ENCODE assay signal across 8 cellular contexts in genomic region chr12:8823565-8824300, GRCh38. TPM values are rescaled to one million over a fixed set of nuclear protein-coding genes. Genes with fewer than 3 reads are reported as not detected.
DNase-seq lines count a peak whose midpoint lies in the region; ATAC-seq and TF ChIP-seq lines count a peak whose summit lies in the region.

No MANE protein-coding gene starts in this region.

- TF ChIP-seq POLR2A in gastrocnemius medialis (IDR thresholded peaks at IDR 0.05) = no peak

- in situ Hi-C loops in GM13976 (cut with MboI; ENCODE audit: low sequenced_read_pairs, unreplicated experiment) = no loop called here
- in situ Hi-C loops in gastrocnemius medialis (cut with MboI; ENCODE audit: low sequenced_read_pairs in 4 of 4) = no loop called here

- intact Hi-C loops in gastrocnemius medialis (cut with DNase I; ENCODE audit: low total_unique reads) = loop anchor here (2.0 kb wide), 1 partner anchor 141 kb away; no protein-coding TSS in a partner anchor

- peaks cover 0 to 8% (median 0%) of the 10 kb centered on the region in 3 donors for H3K9me3 ChIP-seq in gastrocnemius medialis

- H3K4me3 ChIP-seq in gastrocnemius medialis = no peak overlapping the region

- ATAC-seq in gastrocnemius medialis = no peak

- DNase-seq in GM13976 (ENCODE audit: low spot score) (peak; percentile 11), SK-N-DZ (ENCODE audit: low spot score) (peak; percentile 49), globus pallidus (ENCODE audit: low spot score) (peak; percentile 58), gastrocnemius medialis (no peak), NCI-H1092 (lab: John Stamatoyannopoulos, UW) (no peak), NK-92 (lab: John Stamatoyannopoulos, UW; ENCODE audit: unreplicated experiment) (no peak), LoVo (ENCODE audit: low spot score) (no peak), NCI-H128 (lab: John Stamatoyannopoulos, UW; ENCODE audit: unreplicated experiment) (no peak)

- H3K27me3 ChIP-seq in gastrocnemius medialis = peaks cover 0 to 2% (median 0%) of the 10 kb centered on the region in 3 donors

- no peak overlapping the region for H3K27ac ChIP-seq in gastrocnemius medialis

- TF ChIP-seq CTCF in GM13976 (IDR thresholded peaks at IDR 0.05; ENCODE audit: borderline replicate concordance, control extremely low read depth, extremely low read depth, insufficient read depth, missing control alignments) = peak; percentile 27
- peak; percentile 27 to 53 (median 46) for TF ChIP-seq CTCF in gastrocnemius medialis (IDR thresholded peaks at IDR 0.05 in 4 of 5, conservative IDR thresholded peaks at IDR 0.05 in 1 of 5)

- no peaks in the 10 kb centered on the region for H3K4me1 ChIP-seq in gastrocnemius medialis

- H3K36me3 ChIP-seq in gastrocnemius medialis = no peaks in the 10 kb centered on the region

RNA-seq across cellular contexts. Expression of gene A2ML1, which starts 1.3 kb away (rescaled TPM):
- polyA plus RNA-seq in SK-N-DZ (2014; cell fraction: cytosol; rRNA removed) = 0.18 TPM in 1 of 2 replicates, not detected in the other
- polyA plus RNA-seq in SK-N-DZ (2014; cell fraction: nucleus; rRNA removed) = not detected in 2 replicates
- not detected for total RNA-seq in gastrocnemius medialis

Comparison
In these comparisons a context has a peak if more than half of its experiments do, and no peak if none do; other contexts are left out.
1. DNase-seq: peak in GM13976 (single experiment), SK-N-DZ (single experiment) and globus pallidus (single experiment); none in gastrocnemius medialis (0 of 2), NCI-H1092 (single experiment), NK-92 (single experiment), LoVo (single experiment) and NCI-H128 (single experiment).